ENCODE assay signal across 14 cellular contexts in genomic region chr17:78529871-78530670, GRCh38. TPM values are rescaled to one million over a fixed set of nuclear protein-coding genes. Genes with fewer than 3 reads are reported as not detected.
A peak's percentile ranks its signal among the peaks of the same experiment; 100 is the strongest.
DNase-seq lines count a peak whose midpoint lies in the region; ATAC-seq and TF ChIP-seq lines count a peak whose summit lies in the region.
"Had no signal": no experiment of that assay in that cellular context is flagged by ENCODE, and none has a peak within 500 bp of the region (broad histone marks: within the 10 kb centered on the region; RNA-seq: fewer than 3 reads in every experiment).

No MANE protein-coding gene starts in this region.

- no peak for TF ChIP-seq POLR2A in body of pancreas (IDR thresholded peaks at IDR 0.05)

- H3K4me1 ChIP-seq in body of pancreas: peaks cover 12% of the 10 kb centered on the region
- H3K4me1 ChIP-seq: foreskin keratinocyte had no signal

- DNase-seq in LNCaP clone FGC (ENCODE audit: low read depth) (peak; percentile 61), NCI-H345 (lab: John Stamatoyannopoulos, UW) (peak; percentile 97), body of pancreas (peak; percentile 47 to 77 (median 76)), putamen (ENCODE audit: low spot score) (peak; percentile 36), SW 1271 (lab: John Stamatoyannopoulos, UW) (no peak), T1000 (lab: John Stamatoyannopoulos, UW) (no peak), Kasumi-1 (lab: John Stamatoyannopoulos, UW) (no peak)
- DNase-seq in stimulated activated CD4-positive, alpha-beta T cell treated with anti-CD3 and anti-CD28 coated beads, Interleukin-2, amount 100 ng/mL, for 48 hours: no peak
- DNase-seq: activated CD8-positive, alpha-beta memory T cell treated with anti-CD3 and anti-CD28 coated beads for 24 hours; foreskin keratinocyte; H7; left cardiac atrium; occipital lobe; T-helper 9 cell had no signal

- H3K27me3 ChIP-seq in body of pancreas: no peaks in the 10 kb centered on the region
- H3K27me3 ChIP-seq: foreskin keratinocyte had no signal

- ATAC-seq in body of pancreas: peak; percentile 38
- ATAC-seq: foreskin keratinocyte, left cardiac atrium had no signal

- intact Hi-C loops in body of pancreas (cut with DNase I): no loop called here

- 28 to 56% methylated on average over 2 to 27 of the region's 29 CpGs for WGBS in body of pancreas, 2 donors

- TF ChIP-seq CTCF in LNCaP clone FGC (IDR thresholded peaks at IDR 0.05; ENCODE audit: control insufficient read depth, extremely low read depth, insufficient read depth) (no peak), body of pancreas (IDR thresholded peaks at IDR 0.05) (no peak)

- no peaks in the 10 kb centered on the region for H3K9me3 ChIP-seq in body of pancreas

- H3K4me3 ChIP-seq in LNCaP clone FGC (ENCODE audit: low read depth, low read length): no peak overlapping the region
- H3K4me3 ChIP-seq in body of pancreas: no peak overlapping the region

- no peak overlapping the region for H3K27ac ChIP-seq in body of pancreas
- H3K27ac ChIP-seq: foreskin keratinocyte had no signal

- no peaks in the 10 kb centered on the region for H3K36me3 ChIP-seq in body of pancreas (replicated peaks in 1 of 2; ENCODE audit: insufficient read depth in 1 of 2, low read depth in 2 of 2)

RNA-seq across cellular contexts. Expression of gene DNAH17, which starts 47.1 kb away (rescaled TPM):
- total RNA-seq in body of pancreas: not detected

Comparison
In these comparisons a context has a peak if more than half of its experiments do, and no peak if none do; other contexts are left out.
1. DNase-seq: peak in LNCaP clone FGC (single experiment), NCI-H345 (single experiment), body of pancreas (4 of 4) and putamen (single experiment); none in SW 1271 (0 of 2), T1000 (single experiment), Kasumi-1 (0 of 2) and stimulated activated CD4-positive, alpha-beta T cell treated with anti-CD3 and anti-CD28 coated beads, Interleukin-2, amount 100 ng/mL, for 48 hours (0 of 2).